ENCODE assay signal across 8 cellular contexts in the genomic region with DNA sequence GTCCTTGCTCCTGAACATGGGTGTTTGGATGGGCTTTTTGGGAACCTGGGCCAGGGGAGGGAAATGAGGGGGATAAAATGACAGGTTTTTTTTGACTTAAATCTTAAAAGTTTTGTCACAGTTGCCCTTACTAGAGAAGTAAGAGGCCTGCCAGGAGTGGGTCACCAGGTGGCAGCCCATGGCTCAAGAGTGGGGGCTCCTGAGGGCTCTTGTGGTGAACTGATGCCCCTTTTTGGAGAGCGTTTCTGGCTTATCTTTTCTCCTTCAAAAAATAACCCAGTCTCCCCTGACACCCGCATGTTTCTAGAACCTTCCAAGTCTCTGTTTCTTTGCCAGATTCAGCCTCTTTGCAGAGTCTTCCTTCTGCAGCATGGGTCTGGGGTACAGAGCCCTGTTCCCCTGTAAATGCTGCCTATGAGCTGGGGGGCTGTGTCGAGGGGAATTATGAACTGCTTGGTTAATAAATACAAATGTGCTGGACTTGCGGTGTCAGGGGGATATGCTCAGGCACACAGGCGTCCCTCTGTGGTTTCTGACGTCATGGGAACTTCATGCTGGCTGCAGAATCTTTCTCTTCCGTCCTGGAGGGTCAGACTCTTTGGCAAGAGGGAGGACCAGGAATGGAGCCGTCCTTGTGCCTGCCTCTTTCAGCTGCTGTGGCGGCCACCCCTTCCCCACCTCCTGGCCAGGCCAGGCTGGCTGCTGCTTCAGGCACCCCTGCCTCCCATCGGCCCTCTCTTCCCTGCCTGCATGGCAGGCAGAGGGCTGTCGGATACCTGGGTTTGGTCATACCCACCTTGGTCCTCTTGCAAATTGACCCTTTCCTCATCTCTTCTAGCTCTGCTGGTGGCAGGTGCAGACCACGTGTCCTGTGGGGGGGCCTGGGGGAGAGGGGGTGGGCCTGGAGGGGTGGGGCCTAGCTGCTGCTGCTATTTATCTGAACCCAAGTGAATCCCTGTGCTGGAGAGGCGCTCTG. TPM values are rescaled to one million over a fixed set of nuclear protein-coding genes. Genes with fewer than 3 reads are reported as not detected.
DNase-seq lines count a peak whose midpoint lies in the region; ATAC-seq and TF ChIP-seq lines count a peak whose summit lies in the region.

No MANE protein-coding gene starts in this region.

- intact Hi-C loops in CD4-positive, alpha-beta memory T cell (cut with micrococcal nuclease): no loop called here
- intact Hi-C loops in lower lobe of right lung (cut with DNase I): no loop called here

- H3K9me3 Mint-ChIP-seq in CD4-positive, alpha-beta memory T cell: no peaks in the 10 kb centered on the region
- no peaks in the 10 kb centered on the region for H3K9me3 Mint-ChIP-seq in GM23338

- ATAC-seq in GM23338 (no peak), lower lobe of right lung (no peak), HG02852 (IDR thresholded peaks at IDR 0.05; ENCODE audit: unreplicated experiment) (no peak)

- peak overlapping the region; percentile 86 for H3K4me2 ChIP-seq in GM23338

- peaks cover 8% of the 10 kb centered on the region for H3K79me2 ChIP-seq in GM23338 (replicated peaks; ENCODE audit: insufficient read depth)

- no peaks in the 10 kb centered on the region for H3K9me3 ChIP-seq in CD4-positive, alpha-beta memory T cell (ENCODE audit: control insufficient read depth in 1 of 2, low read length in 2 of 2)
- H3K9me3 ChIP-seq in SJCRH30 (replicated peaks) (no peaks in the 10 kb centered on the region), lower lobe of right lung (no peaks in the 10 kb centered on the region), suprapubic skin (no peaks in the 10 kb centered on the region)

- no peaks in the 10 kb centered on the region for H3K9me2 ChIP-seq in GM23338 (ENCODE audit: insufficient read depth)

- DNase-seq in CD4-positive, alpha-beta memory T cell: no peak
- no peak for DNase-seq in GM23338 (ENCODE audit: low spot score)
- peak; percentile 89 to 95 for DNase-seq in SJCRH30
- peak; percentile 93 for DNase-seq in dermis blood vessel endothelial cell
- DNase-seq in lower lobe of right lung: no peak
- no peak for DNase-seq in suprapubic skin (ENCODE audit: low spot score in 2 of 2)
- DNase-seq in stimulated activated CD4-positive, alpha-beta T cell treated with anti-CD3 and anti-CD28 coated beads, Interleukin-15, amount 100 ng/mL, for 24 hours: no peak

- H3K36me3 ChIP-seq in CD4-positive, alpha-beta memory T cell (ENCODE audit: insufficient read depth, low read length): peaks cover 32% of the 10 kb centered on the region
- H3K36me3 ChIP-seq in GM23338 (ENCODE audit: insufficient read depth) (peaks cover 6% of the 10 kb centered on the region), SJCRH30 (no peaks in the 10 kb centered on the region), lower lobe of right lung (peaks cover 35% of the 10 kb centered on the region), suprapubic skin (peaks cover 20% of the 10 kb centered on the region)

- H4K20me1 ChIP-seq in GM23338 (replicated peaks; ENCODE audit: insufficient read depth): peaks cover 3% of the 10 kb centered on the region; the same call in 1 of the 2 replicates

- H2AFZ ChIP-seq in GM23338: no peak overlapping the region

- TF ChIP-seq CTCF in GM23338 (conservative IDR thresholded peaks at IDR 0.05; ENCODE audit: low read depth in 2 of 2) (no peak), lower lobe of right lung (IDR thresholded peaks at IDR 0.05) (no peak), suprapubic skin (IDR thresholded peaks at IDR 0.05) (no peak)

- peaks cover 15 to 37% (median 29%) of the 10 kb centered on the region in 4 donors for H3K4me1 Mint-ChIP-seq in CD4-positive, alpha-beta memory T cell
- peaks cover 71% of the 10 kb centered on the region for H3K4me1 Mint-ChIP-seq in GM23338

- 14% methylated on average over 7 of the region's 13 CpGs for WGBS in suprapubic skin

- TF ChIP-seq EP300 in suprapubic skin (IDR thresholded peaks at IDR 0.05): no peak

- H3K4me1 ChIP-seq in CD4-positive, alpha-beta memory T cell (ENCODE audit: insufficient read depth, low read length): peaks cover 38% of the 10 kb centered on the region
- peaks cover 54% of the 10 kb centered on the region for H3K4me1 ChIP-seq in GM23338 (ENCODE audit: insufficient read depth)
- H3K4me1 ChIP-seq in SJCRH30: peaks cover 54% of the 10 kb centered on the region
- H3K4me1 ChIP-seq in lower lobe of right lung: peaks cover 91% of the 10 kb centered on the region
- peaks cover 88% of the 10 kb centered on the region for H3K4me1 ChIP-seq in suprapubic skin

- TF ChIP-seq POLR2A in suprapubic skin (IDR thresholded peaks at IDR 0.05): no peak

- no peaks in the 10 kb centered on the region for H3K27me3 Mint-ChIP-seq in CD4-positive, alpha-beta memory T cell
- H3K27me3 Mint-ChIP-seq in GM23338 (ENCODE audit: insufficient read depth, low read depth, poor library complexity): peaks cover 44% of the 10 kb centered on the region

- peak overlapping the region; percentile 90 for H3K27ac ChIP-seq in CD4-positive, alpha-beta memory T cell (ENCODE audit: low read depth, low read length)
- H3K27ac ChIP-seq in GM23338 (ENCODE audit: low read depth) (peak overlapping the region; percentile 100), SJCRH30 (peak overlapping the region; percentile 100), lower lobe of right lung (peak overlapping the region; percentile 100), suprapubic skin (peak overlapping the region; percentile 100)

- H3K27ac Mint-ChIP-seq in CD4-positive, alpha-beta memory T cell: peak overlapping the region; percentile 59 to 99 (median 91)
- peak overlapping the region; percentile 98 for H3K27ac Mint-ChIP-seq in GM23338

- H3K4me3 ChIP-seq in CD4-positive, alpha-beta memory T cell (ENCODE audit: low read length in 2 of 2): no peak overlapping the region
- H3K4me3 ChIP-seq in GM23338: peak overlapping the region; percentile 57
- H3K4me3 ChIP-seq in SJCRH30: peak overlapping the region; percentile 12; the same call in 1 of the 2 replicates
- peak overlapping the region; percentile 65 for H3K4me3 ChIP-seq in lower lobe of right lung
- H3K4me3 ChIP-seq in suprapubic skin: peak overlapping the region; percentile 48

- POLR2A ChIA-PET in CD4-positive, alpha-beta memory T cell (lab: Charles Lee; ENCODE audit: partially characterized antibody): interaction anchor here (1.0 to 6.0 kb wide), 10 partner anchors 8 to 596 kb away, joined by 3 to 85 read pairs (median 8); a partner anchor contains a TSS

- peaks cover 16 to 33% of the 10 kb centered on the region in 2 donors for H3K36me3 Mint-ChIP-seq in CD4-positive, alpha-beta memory T cell
- H3K36me3 Mint-ChIP-seq in GM23338 (ENCODE audit: low read depth): peaks cover 44% of the 10 kb centered on the region

- CTCF ChIA-PET in CD4-positive, alpha-beta memory T cell (lab: Charles Lee; ENCODE audit: partially characterized antibody): interaction anchor here (0.6 to 10.5 kb wide), 20 partner anchors 10 to 649 kb away, joined by 3 to 151 read pairs (median 11); a partner anchor contains a TSS

- H3F3A ChIP-seq in GM23338 (replicated peaks; ENCODE audit: low read depth): peaks cover 6% of the 10 kb centered on the region

- peak overlapping the region; percentile 13 to 90 (median 64) for H3K4me3 Mint-ChIP-seq in CD4-positive, alpha-beta memory T cell
- H3K4me3 Mint-ChIP-seq in GM23338: peak overlapping the region; percentile 73

- no peaks in the 10 kb centered on the region for H3K27me3 ChIP-seq in CD4-positive, alpha-beta memory T cell (ENCODE audit: insufficient read depth, low read length)
- no peaks in the 10 kb centered on the region for H3K27me3 ChIP-seq in GM23338 (ENCODE audit: insufficient read depth)
- H3K27me3 ChIP-seq in SJCRH30: no peaks in the 10 kb centered on the region
- H3K27me3 ChIP-seq in lower lobe of right lung (ENCODE audit: low read depth): no peaks in the 10 kb centered on the region
- H3K27me3 ChIP-seq in suprapubic skin: no peaks in the 10 kb centered on the region

TF ChIP-seq in GM23338, 12 proteins besides CTCF, POLR2A, EP300 and RAD21:
- TF ChIP-seq NANOG (IDR thresholded peaks at IDR 0.05; ENCODE audit: borderline replicate concordance) (no peak), CREB1 (CRISPR knock-in tag; IDR thresholded peaks at IDR 0.05; ENCODE audit: low read depth) (0 out of 2 replicates have a peak, but pooled peaks have one; percentile 6), JUNB (IDR thresholded peaks at IDR 0.05; ENCODE audit: unreplicated experiment) (no peak)

RNA-seq across cellular contexts. Expression of a gene that starts 30.1 kb away (rescaled TPM):
- 10 to 100 TPM; 49.0 to 51.3 TPM for total RNA-seq in CD4-positive, alpha-beta memory T cell
- polyA plus RNA-seq in CD4-positive, alpha-beta memory T cell: 10 to 100 TPM; 10.8 to 14.1 TPM
- total RNA-seq in GM23338 (2014; rRNA removed; shearing (Covaris generic)): 110 and 122 TPM in 2 replicates
- polyA plus RNA-seq in GM23338 (2016; fragmentation: Nextera tagmentation; extraction: Ambion mirVana): 53.9 and 57.3 TPM in 2 replicates
- 79.7 and 81.8 TPM in 2 replicates for total RNA-seq in SJCRH30 (2014; rRNA removed; shearing (Covaris generic))
- 80.0 and 145 TPM in 2 replicates for total RNA-seq in dermis blood vessel endothelial cell
- total RNA-seq in lower lobe of right lung: 100 TPM
- 100 to 1,000 TPM in 1 of 4 donors, 10 to 100 TPM in 3; 59.1 to 108 (median 83.8) TPM for total RNA-seq in suprapubic skin

RNA-seq across cellular contexts. Expression of a gene that starts 30.8 kb away (rescaled TPM):
- total RNA-seq in CD4-positive, alpha-beta memory T cell: 10 to 100 TPM; 11.2 to 12.4 TPM
- polyA plus RNA-seq in CD4-positive, alpha-beta memory T cell: 10 to 100 TPM in 1 of 2 donors, 1 to 10 TPM in 1; 8.7 to 21.0 TPM
- 9.9 TPM in 2 replicates for total RNA-seq in GM23338 (2014; rRNA removed; shearing (Covaris generic))
- 3.7 and 4.6 TPM in 2 replicates for polyA plus RNA-seq in GM23338 (2016; fragmentation: Nextera tagmentation; extraction: Ambion mirVana)
- 13.9 and 15.2 TPM in 2 replicates for total RNA-seq in SJCRH30 (2014; rRNA removed; shearing (Covaris generic))
- 34.0 and 61.8 TPM in 2 replicates for total RNA-seq in dermis blood vessel endothelial cell
- total RNA-seq in lower lobe of right lung: 23.2 TPM
- total RNA-seq in suprapubic skin: 100 to 1,000 TPM in 1 of 4 donors, 10 to 100 TPM in 3; 27.4 to 156 (median 42.8) TPM

RNA-seq across cellular contexts. Expression of a gene that starts 36.7 kb away (rescaled TPM):
- total RNA-seq in CD4-positive, alpha-beta memory T cell: 1 to 10 TPM; 3.1 to 3.6 TPM
- under 1 TPM; 0.07 to 0.08 TPM for polyA plus RNA-seq in CD4-positive, alpha-beta memory T cell
- 0.90 and 1.2 TPM in 2 replicates for total RNA-seq in GM23338 (2014; rRNA removed; shearing (Covaris generic))
- polyA plus RNA-seq in GM23338 (2016; fragmentation: Nextera tagmentation; extraction: Ambion mirVana): 0.19 and 0.24 TPM in 2 replicates
- 2.8 and 3.1 TPM in 2 replicates for total RNA-seq in SJCRH30 (2014; rRNA removed; shearing (Covaris generic))
- 13.0 and 19.4 TPM in 2 replicates for total RNA-seq in dermis blood vessel endothelial cell
- total RNA-seq in lower lobe of right lung: 8.7 TPM
- 1 to 10 TPM; 4.3 to 8.2 (median 6.2) TPM for total RNA-seq in suprapubic skin

Comparison
In these comparisons a context has a peak if more than half of its experiments do, and no peak if none do; other contexts are left out.
1. DNase-seq: peak in SJCRH30 (2 of 2) and dermis blood vessel endothelial cell (single experiment); none in CD4-positive, alpha-beta memory T cell (0 of 5), GM23338 (single experiment), lower lobe of right lung (single experiment), suprapubic skin (0 of 2) and stimulated activated CD4-positive, alpha-beta T cell treated with anti-CD3 and anti-CD28 coated beads, Interleukin-15, amount 100 ng/mL, for 24 hours (single experiment).
2. H3K4me3 ChIP-seq: peak in GM23338 (single experiment), SJCRH30 (single experiment), lower lobe of right lung (single experiment) and suprapubic skin (single experiment); none in CD4-positive, alpha-beta memory T cell (0 of 2).
3. Peak in every context shown above with its lines, with median percentiles within 50 percentile points of each other: H3K27ac ChIP-seq.